27 cellular contexts compared by ENCODE assay signal in genomic region chr1:179921981-179922380, GRCh38. TPM values are rescaled to one million over a fixed set of nuclear protein-coding genes. Genes with fewer than 3 reads are reported as not detected.
DNase-seq lines count a peak whose midpoint lies in the region; ATAC-seq and TF ChIP-seq lines count a peak whose summit lies in the region.
"Had no signal": no experiment of that assay in that cellular context is flagged by ENCODE, and none has a peak within 500 bp of the region (broad histone marks: within the 10 kb centered on the region; RNA-seq: fewer than 3 reads in every experiment).

No MANE protein-coding gene starts in this region.

- peak overlapping the region; percentile 36 for H3K27ac Mint-ChIP-seq in endodermal cell
- H3K27ac Mint-ChIP-seq: activated naive CD8-positive, alpha-beta T cell; CD4-positive, alpha-beta T cell had no signal

- H4K20me1 ChIP-seq in neural cell (ENCODE audit: insufficient read depth) = no peaks in the 10 kb centered on the region

- no peak for TF ChIP-seq EP300 in neural cell (conservative IDR thresholded peaks at IDR 0.05; ENCODE audit: poor library complexity, severe bottlenecking)

- H3K27me3 Mint-ChIP-seq in endodermal cell (ENCODE audit: insufficient read depth) = no peaks in the 10 kb centered on the region
- H3K27me3 Mint-ChIP-seq: activated naive CD8-positive, alpha-beta T cell; CD4-positive, alpha-beta T cell; naive B cell had no signal

- no peaks in the 10 kb centered on the region for H3K27me3 ChIP-seq in endodermal cell (ENCODE audit: control insufficient read depth, insufficient read depth, low read length, poor library complexity, severe bottlenecking)
- no peaks in the 10 kb centered on the region for H3K27me3 ChIP-seq in neural cell (ENCODE audit: insufficient read depth, low read depth, low read length)
- H3K27me3 ChIP-seq: cardiac muscle cell, Peyer's patch, upper lobe of right lung had no signal

- no peaks in the 10 kb centered on the region for H3K9me3 Mint-ChIP-seq in endodermal cell
- H3K9me3 Mint-ChIP-seq: CD4-positive, alpha-beta T cell; naive B cell; stimulated activated effector memory CD8-positive, alpha-beta T cell treated with anti-CD3 and anti-CD28 coated beads, Interleukin-12 subunit alpha, Interleukin-12 subunit beta, amount 100 ng/mL, for 72 hours had no signal

- H3K79me2 ChIP-seq in neural cell (replicated peaks; ENCODE audit: insufficient read depth, low read length) = no peaks in the 10 kb centered on the region

- H3K9ac ChIP-seq in endodermal cell (ENCODE audit: extremely low read depth, low read length, poor library complexity, severe bottlenecking) = no peak overlapping the region
- H3K9ac ChIP-seq in neural cell (ENCODE audit: low read length) = peak overlapping the region; percentile 38

- ATAC-seq in HG03469 (IDR thresholded peaks at IDR 0.05; ENCODE audit: unreplicated experiment) (no peak), HG02763 (IDR thresholded peaks at IDR 0.05; ENCODE audit: unreplicated experiment) (no peak)
- ATAC-seq: left lobe of liver; stimulated activated effector memory CD8-positive, alpha-beta T cell treated with anti-CD3 and anti-CD28 coated beads, Interleukin-12 subunit alpha, Interleukin-12 subunit beta, amount 100 ng/mL, for 72 hours; upper lobe of right lung had no signal

- no peak for TF ChIP-seq RAD21 in neural cell (conservative IDR thresholded peaks at IDR 0.05)

- WGBS in endodermal cell (ENCODE audit: insufficient coverage in 1 of 2, insufficient read length in 1 of 2), 2 experiments = 86 to 92% methylated on average over 2 to 3 of the region's 3 CpGs

- H3K4me3 Mint-ChIP-seq in endodermal cell = no peak overlapping the region
- H3K4me3 Mint-ChIP-seq: activated naive CD8-positive, alpha-beta T cell; CD4-positive, alpha-beta T cell; naive B cell; stimulated activated effector memory CD8-positive, alpha-beta T cell treated with anti-CD3 and anti-CD28 coated beads, Interleukin-12 subunit alpha, Interleukin-12 subunit beta, amount 100 ng/mL, for 72 hours had no signal

- H3K9me2 ChIP-seq in neural cell (ENCODE audit: insufficient read depth, low read length) = no peaks in the 10 kb centered on the region

- no peak for TF ChIP-seq CTCF in endodermal cell (conservative IDR thresholded peaks at IDR 0.05)
- TF ChIP-seq CTCF in neural cell (IDR thresholded peaks at IDR 0.05; ENCODE audit: poor library complexity, severe bottlenecking) = no peak

- peaks cover 28% of the 10 kb centered on the region for H3K36me3 Mint-ChIP-seq in endodermal cell (ENCODE audit: low read depth)

- H2AFZ ChIP-seq in neural cell (ENCODE audit: low read depth, low read length) = no peak overlapping the region

- no peaks in the 10 kb centered on the region for H3F3A ChIP-seq in neural cell (ENCODE audit: insufficient read depth, low read length, poor library complexity, severe bottlenecking)

- DNase-seq in COLO829 (ENCODE audit: low spot score) = peak; percentile 67
- peak; percentile 7 for DNase-seq in NCI-H460 (ENCODE audit: extremely low read depth, low read depth)
- DNase-seq in endodermal cell = no peak
- no peak for DNase-seq in occipital lobe (lab: John Stamatoyannopoulos, UW)
- DNase-seq in glomerular visceral epithelial cell (ENCODE audit: extremely low spot score) = no peak
- DNase-seq: activated CD4-positive, alpha-beta T cell treated with anti-CD3 and anti-CD28 coated beads for 48 hours; activated effector memory CD4-positive, alpha-beta T cell treated with anti-CD3 and anti-CD28 coated beads, Interleukin-2, amount 50 U/mL, for 16 hours; AML-193; aorta; CD4-positive, alpha-beta T cell; Karpas-422; naive B cell; NCI-H1417; NCI-H2081; NCI-H2227 treated with DMSO at 0.1 percent for 48 hours; Peyer's patch; SHP77 treated with DMSO at 0.1 percent for 48 hours; T-helper 9 cell; upper lobe of right lung; WERI-Rb-1 had no signal

- H3K4me1 Mint-ChIP-seq in endodermal cell = peaks cover 22% of the 10 kb centered on the region

- H3K4me2 ChIP-seq in neural cell (ENCODE audit: low read length) = no peak overlapping the region

- H3K36me3 ChIP-seq in endodermal cell (ENCODE audit: control insufficient read depth, insufficient read depth, low read length) = peaks cover 30% of the 10 kb centered on the region
- no peaks in the 10 kb centered on the region for H3K36me3 ChIP-seq in neural cell (ENCODE audit: insufficient read depth, low read length)

- H3K4me1 ChIP-seq in endodermal cell (ENCODE audit: control insufficient read depth, insufficient read depth, low read length) = peaks cover 5% of the 10 kb centered on the region
- H3K4me1 ChIP-seq: Peyer's patch, upper lobe of right lung had no signal

- H3K9me3 ChIP-seq in endodermal cell (ENCODE audit: control insufficient read depth, low read length) (no peaks in the 10 kb centered on the region), neural cell (ENCODE audit: low read length) (no peaks in the 10 kb centered on the region)
- H3K9me3 ChIP-seq: Peyer's patch, upper lobe of right lung had no signal

- H3K4me3 ChIP-seq in endodermal cell (ENCODE audit: low read length) = no peak overlapping the region
- peak overlapping the region; percentile 39 for H3K4me3 ChIP-seq in neural cell (ENCODE audit: low read length)
- H3K4me3 ChIP-seq: cardiac muscle cell, Peyer's patch, upper lobe of right lung had no signal

- peak overlapping the region; percentile 43 for H3K27ac ChIP-seq in endodermal cell (ENCODE audit: low read depth, low read length)
- H3K27ac ChIP-seq in neural cell (ENCODE audit: low read length) = peak overlapping the region; percentile 84
- H3K27ac ChIP-seq: cardiac muscle cell, Peyer's patch, upper lobe of right lung, WERI-Rb-1 had no signal

TF ChIP-seq in neural cell, 6 proteins besides CTCF, POLR2A, EP300 and RAD21:
- no peak for TF ChIP-seq POLR2AphosphoS5 (IDR thresholded peaks at IDR 0.05)
- TF ChIP-seq REST (IDR thresholded peaks at IDR 0.05; ENCODE audit: borderline replicate concordance) = no peak
- no peak for TF ChIP-seq TAF1 (IDR thresholded peaks at IDR 0.05; ENCODE audit: low read depth)
- TF ChIP-seq SMC3 (conservative IDR thresholded peaks at IDR 0.05; ENCODE audit: poor library complexity) = no peak

RNA-seq across cellular contexts. Expression of gene CEP350, which starts 32.6 kb away (rescaled TPM):
- total RNA-seq in NCI-H460 (2014; rRNA removed; shearing (Covaris generic)) = 52.0 and 54.7 TPM in 2 replicates
- 13.9 and 19.3 TPM in 2 replicates for polyA plus RNA-seq in NCI-H460 (2014; cell fraction: nucleus; rRNA removed)
- 10 to 100 TPM; 32.2 to 42.2 TPM for total RNA-seq in endodermal cell
- 20.4 TPM for polyA plus RNA-seq in endodermal cell (2013, experiment 1 of 2)
- polyA plus RNA-seq in endodermal cell (2013, experiment 2 of 2) = 28.0 TPM
- polyA plus RNA-seq in neural cell = 28.1 and 31.9 TPM in 2 replicates
- polyA minus RNA-seq in neural cell = 137 and 151 TPM in 2 replicates
- total RNA-seq in occipital lobe = 119 TPM

RNA-seq across cellular contexts. Expression of gene TOR1AIP1, which starts 39.9 kb away (rescaled TPM):
- 55.3 and 57.7 TPM in 2 replicates for total RNA-seq in NCI-H460 (2014; rRNA removed; shearing (Covaris generic))
- 31.5 and 45.4 TPM in 2 replicates for polyA plus RNA-seq in NCI-H460 (2014; cell fraction: nucleus; rRNA removed)
- 10 to 100 TPM; 18.1 to 26.2 TPM for total RNA-seq in endodermal cell
- 28.9 TPM for polyA plus RNA-seq in endodermal cell (2013, experiment 1 of 2)
- 25.7 TPM for polyA plus RNA-seq in endodermal cell (2013, experiment 2 of 2)
- polyA plus RNA-seq in neural cell = 6.9 and 10.4 TPM in 2 replicates
- 19.0 and 22.5 TPM in 2 replicates for polyA minus RNA-seq in neural cell
- 22.9 TPM for total RNA-seq in occipital lobe

RNA-seq across cellular contexts. Expression of gene TOR1AIP2, which starts 44.4 kb away (rescaled TPM):
- 106 and 122 TPM in 2 replicates for total RNA-seq in NCI-H460 (2014; rRNA removed; shearing (Covaris generic))
- 39.2 and 50.5 TPM in 2 replicates for polyA plus RNA-seq in NCI-H460 (2014; cell fraction: nucleus; rRNA removed)
- 10 to 100 TPM; 70.9 to 78.3 TPM for total RNA-seq in endodermal cell
- polyA plus RNA-seq in endodermal cell (2013, experiment 1 of 2) = 27.0 TPM
- polyA plus RNA-seq in endodermal cell (2013, experiment 2 of 2) = 26.0 TPM
- 44.7 and 61.3 TPM in 2 replicates for polyA plus RNA-seq in neural cell
- 94.2 and 119 TPM in 2 replicates for polyA minus RNA-seq in neural cell
- total RNA-seq in occipital lobe = 54.3 TPM

Comparison
In these comparisons a context has a peak if more than half of its experiments do, and no peak if none do; other contexts are left out.
1. DNase-seq: peak in COLO829 (single experiment) and NCI-H460 (single experiment); none in endodermal cell (single experiment), occipital lobe (single experiment) and glomerular visceral epithelial cell (single experiment).